Comparison of ENCODE assay signal across 9 cellular contexts in the genomic region with DNA sequence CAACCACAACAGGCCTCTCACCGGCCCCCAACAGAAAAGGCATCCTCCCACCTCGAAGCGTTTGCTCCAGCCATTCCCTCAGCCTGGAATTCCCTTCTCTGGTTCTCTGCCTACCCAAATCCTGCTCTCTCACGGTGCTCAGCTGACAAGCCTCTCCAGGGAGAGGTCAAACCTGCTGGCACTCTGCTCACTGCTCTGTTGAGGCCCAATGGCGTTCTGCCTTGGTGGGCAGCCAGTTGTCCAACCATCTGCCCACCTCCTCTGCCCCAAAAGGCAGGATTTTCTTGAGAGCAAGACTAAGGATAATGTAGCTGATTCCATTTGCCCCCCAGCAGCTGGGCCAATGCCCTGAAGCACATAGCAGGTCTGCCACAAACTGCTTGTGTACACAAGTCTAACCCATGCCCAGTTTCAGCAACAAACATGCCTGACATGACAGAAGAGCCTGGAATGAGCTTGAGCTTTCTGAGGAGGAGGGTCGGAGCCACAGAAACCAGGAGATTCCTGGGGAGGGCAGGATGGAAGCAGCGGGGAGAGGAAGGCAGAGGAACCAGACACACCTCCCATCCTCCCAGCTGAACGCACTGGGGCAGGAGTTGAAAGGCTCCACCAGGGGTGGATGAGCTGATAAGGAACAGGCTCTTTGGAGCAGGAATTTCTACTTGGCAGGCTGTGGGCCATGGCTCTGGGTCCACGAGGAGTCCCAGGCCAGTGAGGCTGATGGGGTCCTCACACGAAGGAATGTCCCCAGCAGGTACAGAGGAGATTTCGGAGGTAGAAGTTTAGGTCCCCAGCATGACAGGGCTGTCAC. TPM values are rescaled to one million over a fixed set of nuclear protein-coding genes. Genes with fewer than 3 reads are reported as not detected.
A peak's percentile ranks its signal among the peaks of the same experiment; 100 is the strongest.
DNase-seq lines count a peak whose midpoint lies in the region; ATAC-seq and TF ChIP-seq lines count a peak whose summit lies in the region.
"Had no signal": no experiment of that assay in that cellular context is flagged by ENCODE, and none has a peak within 500 bp of the region (broad histone marks: within the 10 kb centered on the region; RNA-seq: fewer than 3 reads in every experiment).

No MANE protein-coding gene starts in this region.

- H3K36me3 ChIP-seq in left lung (peaks cover 0 to 24% of the 10 kb centered on the region in 2 donors), thoracic aorta (no peaks in the 10 kb centered on the region)
- H3K36me3 ChIP-seq: MG63 had no signal

- no peak for ATAC-seq in activated CD8-positive, alpha-beta memory T cell treated with anti-CD3 and anti-CD28 coated beads, Interleukin-2, amount 10 ng/mL, durations not matched to agents 7 days and 5 days
- ATAC-seq in activated T-cell treated with anti-CD3 and anti-CD28 coated beads, Interleukin-2, amount 50 U/mL, for 72 hours (replicated peaks in 1 of 2), result no peak
- ATAC-seq in left lung (no peak), thoracic aorta (ENCODE audit: insufficient number of reproducible peaks, low FRiP score, low read depth) (no peak)

- peak overlapping the region; percentile 99 for H3K27ac Mint-ChIP-seq in activated CD8-positive, alpha-beta memory T cell treated with anti-CD3 and anti-CD28 coated beads, Interleukin-2, amount 10 ng/mL, durations not matched to agents 7 days and 5 days
- H3K27ac Mint-ChIP-seq in activated T-cell treated with anti-CD3 and anti-CD28 coated beads, Interleukin-2, amount 50 U/mL, for 72 hours, result peak overlapping the region; percentile 87

- intact Hi-C loops in left lung (cut with DNase I), result no loop called here

- H3K4me1 ChIP-seq in left lung (peaks cover 29 to 81% of the 10 kb centered on the region in 2 donors), thoracic aorta (ENCODE audit: control insufficient read depth in 1 of 2, low read depth in 2 of 2) (peaks cover 5 to 11% of the 10 kb centered on the region in 2 donors)

- CTCF ChIA-PET in activated CD8-positive, alpha-beta memory T cell treated with anti-CD3 and anti-CD28 coated beads, Interleukin-2, amount 10 ng/mL, durations not matched to agents 7 days and 5 days (lab: Charles Lee), result interaction anchor here (0.8 to 2.6 kb wide), 11 partner anchors 11 to 273 kb away, joined by 3 to 10 read pairs (median 4); partner anchors contain the start of gene ACBD4

- no peak for DNase-seq in activated CD8-positive, alpha-beta memory T cell treated with anti-CD3 and anti-CD28 coated beads, Interleukin-2, amount 10 ng/mL, durations not matched to agents 7 days and 5 days
- DNase-seq in activated CD8-positive, alpha-beta memory T cell treated with anti-CD3 and anti-CD28 coated beads for 24 hours, result no peak
- DNase-seq in activated T-cell treated with anti-CD3 and anti-CD28 coated beads, Interleukin-2, amount 50 U/mL, for 72 hours, result no peak
- DNase-seq in left lung, result peak in 1 of 2 donors; percentile 37
- no peak for DNase-seq in thoracic aorta (ENCODE audit: low spot score)
- DNase-seq in NCI-H1694 (lab: John Stamatoyannopoulos, UW), result no peak
- no peak for DNase-seq in GM03348 (ENCODE audit: low spot score)
- DNase-seq in anterior cingulate cortex (lab: John Stamatoyannopoulos, UW), result no peak
- DNase-seq: MG63 had no signal

- H3K4me3 ChIP-seq in left lung (peak overlapping the region; percentile 12 to 73), thoracic aorta (peak overlapping the region; percentile 61)
- H3K4me3 ChIP-seq: MG63 had no signal

- H3K9me3 Mint-ChIP-seq in activated CD8-positive, alpha-beta memory T cell treated with anti-CD3 and anti-CD28 coated beads, Interleukin-2, amount 10 ng/mL, durations not matched to agents 7 days and 5 days (ENCODE audit: low read depth), result no peaks in the 10 kb centered on the region
- no peaks in the 10 kb centered on the region for H3K9me3 Mint-ChIP-seq in activated T-cell treated with anti-CD3 and anti-CD28 coated beads, Interleukin-2, amount 50 U/mL, for 72 hours

- peak overlapping the region; percentile 76 to 91 for H3K27ac ChIP-seq in left lung
- H3K27ac ChIP-seq in thoracic aorta, result no peak overlapping the region

- H3K27me3 Mint-ChIP-seq in activated CD8-positive, alpha-beta memory T cell treated with anti-CD3 and anti-CD28 coated beads, Interleukin-2, amount 10 ng/mL, durations not matched to agents 7 days and 5 days, result no peaks in the 10 kb centered on the region
- no peaks in the 10 kb centered on the region for H3K27me3 Mint-ChIP-seq in activated T-cell treated with anti-CD3 and anti-CD28 coated beads, Interleukin-2, amount 50 U/mL, for 72 hours (ENCODE audit: low read depth)

- peaks cover 45% of the 10 kb centered on the region for H3K4me1 Mint-ChIP-seq in activated CD8-positive, alpha-beta memory T cell treated with anti-CD3 and anti-CD28 coated beads, Interleukin-2, amount 10 ng/mL, durations not matched to agents 7 days and 5 days
- H3K4me1 Mint-ChIP-seq in activated T-cell treated with anti-CD3 and anti-CD28 coated beads, Interleukin-2, amount 50 U/mL, for 72 hours (ENCODE audit: low read depth), result peaks cover 45% of the 10 kb centered on the region

- no peaks in the 10 kb centered on the region for H3K27me3 ChIP-seq in left lung
- no peaks in the 10 kb centered on the region for H3K27me3 ChIP-seq in thoracic aorta (replicated peaks; ENCODE audit: insufficient read depth)
- H3K27me3 ChIP-seq: MG63 had no signal

- H3K36me3 Mint-ChIP-seq in activated CD8-positive, alpha-beta memory T cell treated with anti-CD3 and anti-CD28 coated beads, Interleukin-2, amount 10 ng/mL, durations not matched to agents 7 days and 5 days, result peaks cover 22% of the 10 kb centered on the region
- H3K36me3 Mint-ChIP-seq in activated T-cell treated with anti-CD3 and anti-CD28 coated beads, Interleukin-2, amount 50 U/mL, for 72 hours (ENCODE audit: insufficient read depth in 2 of 2), result peaks cover 0 to 4% of the 10 kb centered on the region in 2 donors

- H3K9me3 ChIP-seq in left lung (no peaks in the 10 kb centered on the region), thoracic aorta (no peaks in the 10 kb centered on the region)
- H3K9me3 ChIP-seq: MG63 had no signal

- peak overlapping the region; percentile 98 for H3K4me3 Mint-ChIP-seq in activated CD8-positive, alpha-beta memory T cell treated with anti-CD3 and anti-CD28 coated beads, Interleukin-2, amount 10 ng/mL, durations not matched to agents 7 days and 5 days
- H3K4me3 Mint-ChIP-seq in activated T-cell treated with anti-CD3 and anti-CD28 coated beads, Interleukin-2, amount 50 U/mL, for 72 hours, result peak overlapping the region; percentile 96 to 98

- TF ChIP-seq CTCF in left lung (IDR thresholded peaks at IDR 0.05) (no peak), thoracic aorta (IDR thresholded peaks at IDR 0.05) (no peak)

RNA-seq across cellular contexts. Expression of gene ARHGAP27, which starts 23.9 kb away (rescaled TPM):
- 100 to 1,000 TPM in 1 of 2 experiments, 10 to 100 TPM in 1; 79.5 to 104 TPM for total RNA-seq in activated CD8-positive, alpha-beta memory T cell treated with anti-CD3 and anti-CD28 coated beads, Interleukin-2, amount 10 ng/mL, durations not matched to agents 7 days and 5 days
- 10 to 100 TPM; 41.4 to 42.6 TPM for total RNA-seq in activated T-cell treated with anti-CD3 and anti-CD28 coated beads, Interleukin-2, amount 50 U/mL, for 72 hours
- 10 to 100 TPM; 62.4 to 80.6 TPM for total RNA-seq in left lung
- 10 to 100 TPM; 25.5 to 33.4 TPM for total RNA-seq in thoracic aorta

Comparison
In these comparisons a context has a peak if more than half of its experiments do, and no peak if none do; other contexts are left out.
1. H3K27ac ChIP-seq: peak in left lung (2 of 2); none in thoracic aorta (0 of 2).